In the genomic region with DNA sequence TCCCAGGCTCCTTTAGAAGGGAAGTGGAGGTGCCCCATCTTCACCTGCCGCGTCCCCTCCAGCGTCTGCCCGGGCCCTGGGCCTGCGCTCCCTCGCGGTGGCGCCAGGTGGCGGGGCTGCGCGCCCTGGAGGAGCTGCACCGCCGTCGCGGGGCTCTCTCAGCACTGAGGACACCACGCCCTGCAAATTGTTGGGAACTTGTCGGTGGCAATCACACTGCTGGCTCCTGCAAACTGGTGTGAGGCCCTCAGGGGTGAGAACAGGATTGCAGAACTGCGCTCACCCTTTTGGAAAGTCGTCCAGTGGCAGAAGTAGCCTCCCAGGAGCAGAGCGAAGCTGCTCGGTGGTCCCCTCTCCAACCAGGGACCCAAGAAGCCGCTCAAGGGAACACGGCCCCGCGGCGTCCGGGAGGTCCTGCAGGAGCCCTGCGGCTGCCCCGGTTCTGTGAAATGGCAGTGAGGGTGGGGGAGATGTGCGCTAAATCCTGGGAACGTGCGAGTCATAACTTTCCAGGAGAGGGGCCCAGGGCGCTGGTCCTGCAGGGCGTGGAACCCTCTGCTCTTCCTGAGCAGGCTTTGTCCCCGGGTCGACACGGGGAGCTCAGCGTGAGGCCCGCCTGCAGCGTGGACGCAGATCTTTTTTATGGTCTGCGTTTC, we compare ENCODE assay signal across 9 cellular contexts.
DNase-seq lines count a peak whose midpoint lies in the region; ATAC-seq lines count a peak whose summit lies in the region.
"Had no signal": no experiment of that assay in that cellular context is flagged by ENCODE, and none has a peak within 500 bp of the region (broad histone marks: within the 10 kb centered on the region; RNA-seq: fewer than 3 reads in every experiment).

No MANE protein-coding gene starts in this region.

- DNase-seq in NCI-H1694 treated with DMSO at 0.1 percent for 48 hours (lab: John Stamatoyannopoulos, UW) (peak; percentile 8), NCI-H1694 (lab: John Stamatoyannopoulos, UW) (no peak), NCI-H128 (lab: John Stamatoyannopoulos, UW; ENCODE audit: unreplicated experiment) (peak; percentile 10), cerebellar cortex (ENCODE audit: low spot score) (peak; percentile 61), kidney glomerular epithelial cell (lab: John Stamatoyannopoulos, UW) (peak; percentile 10)
- DNase-seq in activated CD4-positive, CD25-positive, alpha-beta regulatory T cell (lab: John Stamatoyannopoulos, UW): peak; percentile 24 to 50 (median 32)
- DNase-seq in stimulated activated CD4-positive, alpha-beta T cell treated with anti-CD3 and anti-CD28 coated beads, Interleukin-1b, Interleukin-23, amount 100 ng/mL, for 24 hours (ENCODE audit: low read depth in 4 of 4, low spot score in 1 of 4): peak; percentile 30 to 69 (median 52)
- DNase-seq: DND-41 had no signal

- ATAC-seq in HG02588 (IDR thresholded peaks at IDR 0.05; ENCODE audit: unreplicated experiment): peak; percentile 57
